In genomic region chr17:1590747-1591473, GRCh38 we compare ENCODE assay signal across 2 cellular contexts.
TF ChIP-seq lines count a peak whose summit lies in the region.

No MANE protein-coding gene starts in this region.

TF ChIP-seq in K562, 482 proteins besides CTCF, POLR2A, EP300 and RAD21:
- TF ChIP-seq ZBTB33 (CRISPR knock-in tag; IDR thresholded peaks at IDR 0.05) (0 out of 2 replicates have a peak, but pooled peaks have one; percentile 4), CHD2 (IDR thresholded peaks at IDR 0.05; ENCODE audit: low read depth, low read length) (no peak)
TF ChIP-seq in K562: peak in this region for 1.

TF ChIP-seq in HEK293T, 16 proteins besides CTCF, POLR2A, EP300 and RAD21:
- TF ChIP-seq ZNF384 (IDR thresholded peaks at IDR 0.05) (no peak), FOXA1 (IDR thresholded peaks at IDR 0.05) (no peak), TARDBP (IDR thresholded peaks at IDR 0.05) (no peak), ELF4 (IDR thresholded peaks at IDR 0.05) (no peak), SP1 (IDR thresholded peaks at IDR 0.05) (no peak), NFRKB (IDR thresholded peaks at IDR 0.05) (no peak)
TF ChIP-seq in HEK293T: peak in this region for 0.
